ENCODE assay signal across 14 cellular contexts in genomic region chr12:104109446-104110271, GRCh38. TPM values are rescaled to one million over a fixed set of nuclear protein-coding genes. Genes with fewer than 3 reads are reported as not detected.
DNase-seq lines count a peak whose midpoint lies in the region; ATAC-seq and TF ChIP-seq lines count a peak whose summit lies in the region.
"Had no signal": no experiment of that assay in that cellular context is flagged by ENCODE, and none has a peak within 500 bp of the region (broad histone marks: within the 10 kb centered on the region; RNA-seq: fewer than 3 reads in every experiment).

No MANE protein-coding gene starts in this region.

- no peaks in the 10 kb centered on the region for H3K27me3 Mint-ChIP-seq in endothelial cell (ENCODE audit: unreplicated experiment)
- H3K27me3 Mint-ChIP-seq: activated B cell treated with CpG ODN at 0.5 μM for 24 hours; activated naive CD4-positive, alpha-beta T cell treated with anti-CD3 and anti-CD28 coated beads, Interleukin-2, amount 50 U/mL, for 24 hours; stimulated activated naive CD8-positive, alpha-beta T cell treated with anti-CD3 and anti-CD28 coated beads, Interleukin-15, amount 100 ng/mL, for 72 hours had no signal

- H3K27ac ChIP-seq in DOHH2 (ENCODE audit: low read depth, low read length) = no peak overlapping the region
- H3K27ac ChIP-seq in OCI-LY7 (ENCODE audit: low read depth, low read length, poor library complexity, severe bottlenecking) = no peak overlapping the region
- H3K27ac ChIP-seq in parathyroid adenoma = no peak overlapping the region
- no peak overlapping the region for H3K27ac ChIP-seq in testis
- H3K27ac ChIP-seq: foreskin keratinocyte, PC-9, upper lobe of right lung had no signal

- H3K4me3 ChIP-seq in DOHH2 (ENCODE audit: low read length) (no peak overlapping the region), OCI-LY7 (ENCODE audit: low read depth, low read length, poor library complexity, severe bottlenecking) (no peak overlapping the region), parathyroid adenoma (ENCODE audit: low read depth, low read length) (no peak overlapping the region), testis (no peak overlapping the region)
- H3K4me3 ChIP-seq: GM23338, PC-9, upper lobe of right lung had no signal

- no peak for ATAC-seq in GM21619 (IDR thresholded peaks at IDR 0.05; ENCODE audit: unreplicated experiment)

- H3K4me3 Mint-ChIP-seq in endothelial cell (ENCODE audit: unreplicated experiment) = no peak overlapping the region
- H3K4me3 Mint-ChIP-seq: GM23338; stimulated activated naive CD8-positive, alpha-beta T cell treated with anti-CD3 and anti-CD28 coated beads, Interleukin-15, amount 100 ng/mL, for 72 hours had no signal

- WGBS in testis, 2 donors = 61 to 73% methylated on average over 4 of the region's 4 CpGs

- H3K9me3 ChIP-seq in DOHH2 (ENCODE audit: control insufficient read depth, insufficient read depth, low read length) (no peaks in the 10 kb centered on the region), OCI-LY7 (ENCODE audit: low read length) (no peaks in the 10 kb centered on the region), parathyroid adenoma (ENCODE audit: control insufficient read depth, low read length) (no peaks in the 10 kb centered on the region), testis (no peaks in the 10 kb centered on the region)
- H3K9me3 ChIP-seq: upper lobe of right lung had no signal

- no peaks in the 10 kb centered on the region for H3K4me1 Mint-ChIP-seq in endothelial cell (ENCODE audit: unreplicated experiment)

- H3K4me1 ChIP-seq in DOHH2 (ENCODE audit: control insufficient read depth, low read length) (0 out of 2 replicates have a peak, but pooled peaks cover 2% of the 10 kb centered on the region), OCI-LY7 (ENCODE audit: insufficient read depth, low read length, poor library complexity, severe bottlenecking) (no peaks in the 10 kb centered on the region), parathyroid adenoma (peaks cover 9% of the 10 kb centered on the region), testis (no peaks in the 10 kb centered on the region)
- H3K4me1 ChIP-seq: foreskin keratinocyte had no signal

- no peaks in the 10 kb centered on the region for H3K36me3 Mint-ChIP-seq in endothelial cell (ENCODE audit: low read depth, unreplicated experiment)

- no peak overlapping the region for H3K27ac Mint-ChIP-seq in endothelial cell (ENCODE audit: unreplicated experiment)
- H3K27ac Mint-ChIP-seq: activated B cell treated with CpG ODN at 0.5 μM for 24 hours, GM23338 had no signal

- CTCF ChIA-PET in OCI-LY7 (lab: Charles Lee; ENCODE audit: unreplicated experiment) = interaction anchor here (0.6 to 1.9 kb wide), 7 partner anchors 9 to 226 kb away, joined by 3 to 10 read pairs (median 3); partner anchors contain the start of gene HCFC2

- BruUV-seq in OCI-LY7 (replicated peaks; lab: Mats Ljungman, UMichigan) = no TSS peak

- H3F3A ChIP-seq in DOHH2 (ENCODE audit: control insufficient read depth, insufficient read depth) = no peaks in the 10 kb centered on the region

- H3K36me3 ChIP-seq in DOHH2 (ENCODE audit: control insufficient read depth, low read length) = peaks cover under 1% of the 10 kb centered on the region; the same call in 1 of the 2 replicates
- H3K36me3 ChIP-seq in OCI-LY7 (ENCODE audit: insufficient read depth, low read length) = peaks cover 4% of the 10 kb centered on the region; the same call in 1 of the 2 replicates
- H3K36me3 ChIP-seq in parathyroid adenoma (ENCODE audit: control insufficient read depth, insufficient read depth, low read length) = no peaks in the 10 kb centered on the region
- H3K36me3 ChIP-seq in testis (ENCODE audit: low read depth, missing control alignments) = no peaks in the 10 kb centered on the region

- POLR2A ChIA-PET in OCI-LY7 (lab: Charles Lee) = interaction anchor here (0.8 to 1.8 kb wide), 9 partner anchors 10 to 144 kb away, joined by 3 to 6 read pairs (median 4); partner anchors contain the start of genes HCFC2 and TDG

- no peak for DNase-seq in OCI-LY7 (ENCODE audit: low spot score)
- DNase-seq in endothelial cell (ENCODE audit: low spot score) = no peak
- no peak for DNase-seq in testis
- DNase-seq in hippocampal formation (lab: John Stamatoyannopoulos, UW) = no peak

- no peak for TF ChIP-seq POLR2A in testis (IDR thresholded peaks at IDR 0.05)

- intact Hi-C loops in OCI-LY7 (cut with micrococcal nuclease; ENCODE audit: unreplicated experiment) = loop anchor here (1.0 to 2.0 kb wide), 4 partner anchors 45 to 231 kb away; partner anchors contain the start of gene HCFC2
- intact Hi-C loops in testis (cut with DNase I; ENCODE audit: low total_unique reads) = loop anchor here (10.0 kb wide), 1 partner anchor 485 kb away; no protein-coding TSS in a partner anchor

- no peak overlapping the region for H2AFZ ChIP-seq in OCI-LY7 (ENCODE audit: low read length)
- no peak overlapping the region for H2AFZ ChIP-seq in parathyroid adenoma
- H2AFZ ChIP-seq: GM23338, PC-9 had no signal

- H3K9me2 ChIP-seq in DOHH2 (replicated peaks; ENCODE audit: control insufficient read depth, low read length) (no peaks in the 10 kb centered on the region), OCI-LY7 (ENCODE audit: insufficient read depth, low read length) (no peaks in the 10 kb centered on the region)

- no peaks in the 10 kb centered on the region for H4K20me1 ChIP-seq in DOHH2 (ENCODE audit: control insufficient read depth, insufficient read depth, low read depth, low read length)
- no peaks in the 10 kb centered on the region for H4K20me1 ChIP-seq in OCI-LY7 (ENCODE audit: insufficient read depth, low read length)

- H3K27me3 ChIP-seq in DOHH2 (ENCODE audit: control insufficient read depth, low read length) (no peaks in the 10 kb centered on the region), parathyroid adenoma (ENCODE audit: control insufficient read depth, insufficient read depth, low read length) (no peaks in the 10 kb centered on the region), testis (no peaks in the 10 kb centered on the region)
- H3K27me3 ChIP-seq: foreskin keratinocyte, upper lobe of right lung had no signal

- H3K4me2 ChIP-seq in DOHH2 (ENCODE audit: low read length) = no peak overlapping the region
- no peak overlapping the region for H3K4me2 ChIP-seq in OCI-LY7 (ENCODE audit: low read length)
- no peak overlapping the region for H3K4me2 ChIP-seq in parathyroid adenoma (ENCODE audit: low read length)
- H3K4me2 ChIP-seq: GM23338, PC-9 had no signal

- H3K79me2 ChIP-seq in DOHH2 (ENCODE audit: control insufficient read depth, low read length) (no peaks in the 10 kb centered on the region), OCI-LY7 (ENCODE audit: insufficient read depth, low read depth, low read length) (no peaks in the 10 kb centered on the region), parathyroid adenoma (no peaks in the 10 kb centered on the region)

- TF ChIP-seq CTCF in DOHH2 (IDR thresholded peaks at IDR 0.05; ENCODE audit: low read depth, low read length, poor library complexity, severe bottlenecking) (peak; percentile 38), OCI-LY7 (conservative IDR thresholded peaks at IDR 0.05; ENCODE audit: low read length) (peak; percentile 52; the same call in 1 of the 2 replicates), endothelial cell (IDR thresholded peaks at IDR 0.05; ENCODE audit: unreplicated experiment) (peak; percentile 47), parathyroid adenoma (IDR thresholded peaks at IDR 0.05) (peak; percentile 3), testis (IDR thresholded peaks at IDR 0.05) (no peak)

- no peak overlapping the region for H3K9ac ChIP-seq in parathyroid adenoma

- no peaks in the 10 kb centered on the region for H3K9me3 Mint-ChIP-seq in endothelial cell (ENCODE audit: unreplicated experiment)
- H3K9me3 Mint-ChIP-seq: activated B cell treated with CpG ODN at 0.5 μM for 24 hours; activated naive CD4-positive, alpha-beta T cell treated with anti-CD3 and anti-CD28 coated beads, Interleukin-2, amount 50 U/mL, for 24 hours; GM23338; stimulated activated naive CD8-positive, alpha-beta T cell treated with anti-CD3 and anti-CD28 coated beads, Interleukin-15, amount 100 ng/mL, for 72 hours had no signal

RNA-seq across cellular contexts. Expression of gene NFYB, which starts 28.4 kb away (rescaled TPM):
- 21.6 and 30.2 TPM in 2 replicates for total RNA-seq in OCI-LY7 (2014; rRNA removed; shearing (Covaris generic))
- total RNA-seq in OCI-LY7 (2022) (38.5 and 40.3 TPM in 2 replicates), endothelial cell (ENCODE audit: unreplicated experiment) (19.7 TPM), testis (10 to 100 TPM; 33.8 to 36.1 TPM)
- 53.1 TPM for polyA plus RNA-seq in testis (ENCODE audit: insufficient read depth, low read depth, low replicate concordance)

RNA-seq across cellular contexts. Expression of gene HCFC2, which starts 45.3 kb away (rescaled TPM):
- total RNA-seq in OCI-LY7 (2014; rRNA removed; shearing (Covaris generic)) = 8.7 and 14.6 TPM in 2 replicates
- 11.8 and 14.2 TPM in 2 replicates for total RNA-seq in OCI-LY7 (2022)
- total RNA-seq in endothelial cell (ENCODE audit: unreplicated experiment) = 13.3 TPM
- total RNA-seq in testis = 10 to 100 TPM; 36.2 to 57.9 TPM
- 95.2 TPM for polyA plus RNA-seq in testis (ENCODE audit: insufficient read depth, low read depth, low replicate concordance)

RNA-seq across cellular contexts. Expression of gene GLT8D2, which starts 59.7 kb away (rescaled TPM):
- not detected in 2 replicates for total RNA-seq in OCI-LY7 (2014; rRNA removed; shearing (Covaris generic))
- total RNA-seq in OCI-LY7 (2022) (not detected in 2 replicates), endothelial cell (ENCODE audit: unreplicated experiment) (3.8 TPM), testis (1 to 10 TPM; 5.7 to 8.1 TPM)
- 17.3 TPM for polyA plus RNA-seq in testis (ENCODE audit: insufficient read depth, low read depth, low replicate concordance)
- total RNA-seq: activated B cell treated with CpG ODN at 0.5 μM for 24 hours had no signal

Comparison
In these comparisons a context has a peak if more than half of its experiments do, and no peak if none do; other contexts are left out.
1. CTCF ChIP-seq: peak in DOHH2 (single experiment), OCI-LY7 (single experiment), endothelial cell (single experiment) and parathyroid adenoma (single experiment); none in testis (0 of 3).